In the genomic region with DNA sequence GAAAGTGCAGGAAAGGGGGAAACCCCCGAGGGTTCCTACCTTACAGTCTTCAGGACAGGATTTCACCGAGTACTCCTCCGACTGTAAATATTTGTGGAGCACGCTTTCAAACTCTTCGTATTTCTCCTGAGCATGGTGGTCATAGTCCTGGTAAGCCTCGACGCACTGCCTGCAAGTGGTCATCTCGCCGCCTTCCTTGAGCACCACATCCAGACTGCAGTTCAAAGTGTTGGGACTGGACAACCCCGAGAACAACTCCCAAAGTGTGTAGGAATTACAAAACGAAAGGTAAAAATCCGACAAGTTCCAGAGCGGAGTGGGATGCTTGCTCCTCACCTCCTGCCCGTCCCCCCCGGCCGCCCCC, we compare ENCODE assay signal across 11 cellular contexts.
A peak's percentile ranks its signal among the peaks of the same experiment; 100 is the strongest.
DNase-seq lines count a peak whose midpoint lies in the region; ATAC-seq and TF ChIP-seq lines count a peak whose summit lies in the region.
"Had no signal": no experiment of that assay in that cellular context is flagged by ENCODE, and none has a peak within 500 bp of the region (broad histone marks: within the 10 kb centered on the region; RNA-seq: fewer than 3 reads in every experiment).

No MANE protein-coding gene starts in this region.

- no peak for TF ChIP-seq POLR2A in suprapubic skin (IDR thresholded peaks at IDR 0.05)

- peaks cover 4% of the 10 kb centered on the region for H3K4me1 ChIP-seq in iPS-18a (ENCODE audit: control insufficient read depth, low read depth, low read length)
- peaks cover 25% of the 10 kb centered on the region for H3K4me1 ChIP-seq in suprapubic skin
- H3K4me1 ChIP-seq: SJCRH30 had no signal

- H3K36me3 ChIP-seq in iPS-18a (ENCODE audit: control insufficient read depth, low read depth, low read length), result no peaks in the 10 kb centered on the region
- H3K36me3 ChIP-seq in suprapubic skin, result no peaks in the 10 kb centered on the region
- H3K36me3 ChIP-seq: SJCRH30 had no signal

- TF ChIP-seq EP300 in suprapubic skin (IDR thresholded peaks at IDR 0.05), result no peak

- ATAC-seq in WTC11, result no peak
- no peak for ATAC-seq in HG03354 (IDR thresholded peaks at IDR 0.05; ENCODE audit: poor library complexity, severe bottlenecking, unreplicated experiment)
- ATAC-seq in HG03378 (IDR thresholded peaks at IDR 0.05; ENCODE audit: unreplicated experiment), result no peak
- no peak for ATAC-seq in HG03025 (IDR thresholded peaks at IDR 0.05; ENCODE audit: low FRiP score, unreplicated experiment)

- POLR2A ChIA-PET in WTC11 (lab: Charles Lee), result no interaction called here

- H3K27ac Mint-ChIP-seq in WTC11, result no peak overlapping the region

- CTCF ChIA-PET in WTC11 (lab: Charles Lee), result no interaction called here

- H3K27me3 Mint-ChIP-seq in WTC11 (ENCODE audit: low read depth), result peaks cover 53% of the 10 kb centered on the region

- no peak for TF ChIP-seq CTCF in WTC11 (IDR thresholded peaks at IDR 0.05)
- no peak for TF ChIP-seq CTCF in suprapubic skin (IDR thresholded peaks at IDR 0.05)

- WGBS in suprapubic skin, result 7% methylated on average over 11 of the region's 16 CpGs

- H3K27me3 ChIP-seq in iPS-18a (ENCODE audit: control insufficient read depth, insufficient read depth, low read length) (peaks cover 58% of the 10 kb centered on the region), suprapubic skin (peaks cover 36% of the 10 kb centered on the region)
- H3K27me3 ChIP-seq: SJCRH30 had no signal

- peak overlapping the region; percentile 92 for H3K4me3 Mint-ChIP-seq in WTC11

- H3K36me3 Mint-ChIP-seq in WTC11, result no peaks in the 10 kb centered on the region

- H3K9me3 ChIP-seq in iPS-18a (ENCODE audit: control insufficient read depth, low read depth, low read length), result no peaks in the 10 kb centered on the region
- no peaks in the 10 kb centered on the region for H3K9me3 ChIP-seq in suprapubic skin
- H3K9me3 ChIP-seq: SJCRH30 had no signal

- H3K4me3 ChIP-seq in iPS-18a (ENCODE audit: low read length), result peak overlapping the region; percentile 91
- H3K4me3 ChIP-seq in suprapubic skin, result peak overlapping the region; percentile 42

- H3K9ac ChIP-seq in iPS-18a (ENCODE audit: low read length), result no peak overlapping the region

- no peak overlapping the region for H3K27ac ChIP-seq in iPS-18a (ENCODE audit: low read length)
- no peak overlapping the region for H3K27ac ChIP-seq in suprapubic skin
- H3K27ac ChIP-seq: epithelial cell of prostate, SJCRH30 had no signal

- no peaks in the 10 kb centered on the region for H3K9me3 Mint-ChIP-seq in WTC11

- DNase-seq in NCI-H2227 (lab: John Stamatoyannopoulos, UW; ENCODE audit: unreplicated experiment) (peak; percentile 35), NCI-H2227 treated with DMSO at 0.1 percent for 48 hours (lab: John Stamatoyannopoulos, UW) (no peak), WTC11 (ENCODE audit: low spot score) (no peak), suprapubic skin (ENCODE audit: low spot score in 2 of 2) (no peak)
- DNase-seq: activated CD8-positive, alpha-beta memory T cell treated with anti-CD3 and anti-CD28 coated beads, Interleukin-2, amount 50 U/mL, for 48 hours; SJCRH30 had no signal

- peaks cover 16% of the 10 kb centered on the region for H3K4me1 Mint-ChIP-seq in WTC11

TF ChIP-seq in WTC11, 78 proteins besides CTCF, POLR2A, EP300 and RAD21:
- TF ChIP-seq, protein P1, sequence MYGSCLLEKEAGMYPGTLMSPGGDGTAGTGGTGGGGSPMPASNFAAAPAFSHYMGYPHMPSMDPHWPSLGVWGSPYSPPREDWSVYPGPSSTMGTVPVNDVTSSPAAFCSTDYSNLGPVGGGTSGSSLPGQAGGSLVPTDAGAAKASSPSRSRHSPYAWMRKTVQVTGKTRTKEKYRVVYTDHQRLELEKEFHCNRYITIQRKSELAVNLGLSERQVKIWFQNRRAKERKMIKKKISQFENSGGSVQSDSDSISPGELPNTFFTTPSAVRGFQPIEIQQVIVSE (CRISPR knock-in tag; IDR thresholded peaks at IDR 0.05; ENCODE audit: borderline replicate concordance), result no peak
- TF ChIP-seq NFATC4 (CRISPR knock-in tag; IDR thresholded peaks at IDR 0.05) (no peak), JAZF1 (CRISPR knock-in tag; IDR thresholded peaks at IDR 0.05) (no peak), ZNF121 (CRISPR knock-in tag; IDR thresholded peaks at IDR 0.05) (no peak), HMGA2 (CRISPR knock-in tag; IDR thresholded peaks at IDR 0.05) (no peak), RORB (CRISPR knock-in tag; IDR thresholded peaks at IDR 0.05) (no peak), ELF4 (CRISPR knock-in tag; IDR thresholded peaks at IDR 0.05; ENCODE audit: low read depth) (no peak), CREM (CRISPR knock-in tag; IDR thresholded peaks at IDR 0.05) (no peak), ESRRA (CRISPR knock-in tag; IDR thresholded peaks at IDR 0.05; ENCODE audit: borderline replicate concordance) (no peak), ZNF671 (CRISPR knock-in tag; IDR thresholded peaks at IDR 0.05) (no peak), FOXP1 (CRISPR knock-in tag; IDR thresholded peaks at IDR 0.05; ENCODE audit: borderline replicate concordance) (no peak), IRF2 (CRISPR knock-in tag; IDR thresholded peaks at IDR 0.05; ENCODE audit: borderline replicate concordance, low read depth) (no peak), NR3C1 (CRISPR knock-in tag; conservative IDR thresholded peaks at IDR 0.05; ENCODE audit: low read depth) (no peak), ZNF423 (CRISPR knock-in tag; IDR thresholded peaks at IDR 0.05) (no peak), CBFB (CRISPR knock-in tag; IDR thresholded peaks at IDR 0.05; ENCODE audit: low read depth) (no peak)
- TF ChIP-seq, protein P2, sequence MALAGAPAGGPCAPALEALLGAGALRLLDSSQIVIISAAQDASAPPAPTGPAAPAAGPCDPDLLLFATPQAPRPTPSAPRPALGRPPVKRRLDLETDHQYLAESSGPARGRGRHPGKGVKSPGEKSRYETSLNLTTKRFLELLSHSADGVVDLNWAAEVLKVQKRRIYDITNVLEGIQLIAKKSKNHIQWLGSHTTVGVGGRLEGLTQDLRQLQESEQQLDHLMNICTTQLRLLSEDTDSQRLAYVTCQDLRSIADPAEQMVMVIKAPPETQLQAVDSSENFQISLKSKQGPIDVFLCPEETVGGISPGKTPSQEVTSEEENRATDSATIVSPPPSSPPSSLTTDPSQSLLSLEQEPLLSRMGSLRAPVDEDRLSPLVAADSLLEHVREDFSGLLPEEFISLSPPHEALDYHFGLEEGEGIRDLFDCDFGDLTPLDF (CRISPR knock-in tag; IDR thresholded peaks at IDR 0.05), result no peak
- TF ChIP-seq, protein P3, sequence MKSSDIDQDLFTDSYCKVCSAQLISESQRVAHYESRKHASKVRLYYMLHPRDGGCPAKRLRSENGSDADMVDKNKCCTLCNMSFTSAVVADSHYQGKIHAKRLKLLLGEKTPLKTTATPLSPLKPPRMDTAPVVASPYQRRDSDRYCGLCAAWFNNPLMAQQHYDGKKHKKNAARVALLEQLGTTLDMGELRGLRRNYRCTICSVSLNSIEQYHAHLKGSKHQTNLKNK (CRISPR knock-in tag; IDR thresholded peaks at IDR 0.05), result no peak
- TF ChIP-seq, protein P4, sequence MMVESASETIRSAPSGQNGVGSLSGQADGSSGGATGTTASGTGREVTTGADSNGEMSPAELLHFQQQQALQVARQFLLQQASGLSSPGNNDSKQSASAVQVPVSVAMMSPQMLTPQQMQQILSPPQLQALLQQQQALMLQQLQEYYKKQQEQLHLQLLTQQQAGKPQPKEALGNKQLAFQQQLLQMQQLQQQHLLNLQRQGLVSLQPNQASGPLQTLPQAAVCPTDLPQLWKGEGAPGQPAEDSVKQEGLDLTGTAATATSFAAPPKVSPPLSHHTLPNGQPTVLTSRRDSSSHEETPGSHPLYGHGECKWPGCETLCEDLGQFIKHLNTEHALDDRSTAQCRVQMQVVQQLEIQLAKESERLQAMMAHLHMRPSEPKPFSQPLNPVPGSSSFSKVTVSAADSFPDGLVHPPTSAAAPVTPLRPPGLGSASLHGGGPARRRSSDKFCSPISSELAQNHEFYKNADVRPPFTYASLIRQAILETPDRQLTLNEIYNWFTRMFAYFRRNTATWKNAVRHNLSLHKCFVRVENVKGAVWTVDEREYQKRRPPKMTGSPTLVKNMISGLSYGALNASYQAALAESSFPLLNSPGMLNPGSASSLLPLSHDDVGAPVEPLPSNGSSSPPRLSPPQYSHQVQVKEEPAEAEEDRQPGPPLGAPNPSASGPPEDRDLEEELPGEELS (CRISPR knock-in tag; IDR thresholded peaks at IDR 0.05), result no peak
- TF ChIP-seq, protein P5, sequence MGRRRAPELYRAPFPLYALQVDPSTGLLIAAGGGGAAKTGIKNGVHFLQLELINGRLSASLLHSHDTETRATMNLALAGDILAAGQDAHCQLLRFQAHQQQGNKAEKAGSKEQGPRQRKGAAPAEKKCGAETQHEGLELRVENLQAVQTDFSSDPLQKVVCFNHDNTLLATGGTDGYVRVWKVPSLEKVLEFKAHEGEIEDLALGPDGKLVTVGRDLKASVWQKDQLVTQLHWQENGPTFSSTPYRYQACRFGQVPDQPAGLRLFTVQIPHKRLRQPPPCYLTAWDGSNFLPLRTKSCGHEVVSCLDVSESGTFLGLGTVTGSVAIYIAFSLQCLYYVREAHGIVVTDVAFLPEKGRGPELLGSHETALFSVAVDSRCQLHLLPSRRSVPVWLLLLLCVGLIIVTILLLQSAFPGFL (CRISPR knock-in tag; IDR thresholded peaks at IDR 0.05; ENCODE audit: borderline replicate concordance), result no peak
